In the genomic region with DNA sequence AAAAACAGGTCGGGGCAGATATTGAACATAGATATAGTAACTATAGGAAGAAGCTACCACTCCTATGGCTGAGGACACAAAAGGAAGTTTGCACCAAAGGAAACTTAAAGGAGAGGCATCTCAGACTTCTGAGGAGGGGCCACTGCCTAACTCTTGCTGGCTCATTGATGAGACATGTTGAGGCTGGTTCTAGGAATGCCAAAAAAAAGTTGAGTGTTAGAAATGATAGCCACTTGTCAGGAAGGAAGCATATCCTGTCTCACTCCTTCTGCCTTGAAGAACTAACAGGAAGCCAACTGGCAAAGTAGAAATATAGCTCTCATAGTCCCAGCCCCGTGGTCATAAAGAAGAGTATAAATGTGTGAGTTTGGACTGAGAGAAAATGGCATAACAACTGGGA, we compare ENCODE assay signal across 16 cellular contexts. TPM values are rescaled to one million over a fixed set of nuclear protein-coding genes. Genes with fewer than 3 reads are reported as not detected.
DNase-seq lines count a peak whose midpoint lies in the region; ATAC-seq and TF ChIP-seq lines count a peak whose summit lies in the region.
"Had no signal": no experiment of that assay in that cellular context is flagged by ENCODE, and none has a peak within 500 bp of the region (broad histone marks: within the 10 kb centered on the region; RNA-seq: fewer than 3 reads in every experiment).

No MANE protein-coding gene starts in this region.

- no peak for ATAC-seq in IMR-90 (ENCODE audit: low read depth)
- no peak for ATAC-seq in GM18519 (IDR thresholded peaks at IDR 0.05; ENCODE audit: low FRiP score, unreplicated experiment)
- no peak for ATAC-seq in HG03378 (IDR thresholded peaks at IDR 0.05; ENCODE audit: unreplicated experiment)
- ATAC-seq: stimulated activated naive CD8-positive, alpha-beta T cell treated with anti-CD3 and anti-CD28 coated beads, Interleukin-15, amount 100 ng/mL, for 72 hours had no signal

- DNase-seq in EH (ENCODE audit: low read depth) (peak; percentile 77), IMR-90 (peak; percentile 39), UCSD-AML1 (lab: John Stamatoyannopoulos, UW; ENCODE audit: unreplicated experiment) (peak; percentile 40), mesendoderm (peak; percentile 14), ecto neural progenitor cell (ENCODE audit: low spot score) (no peak)
- DNase-seq: activated B cell treated with CpG ODN at 0.5 μM for 24 hours; activated T-cell treated with anti-CD3 and anti-CD28 coated beads, Interleukin-2, amount 50 U/mL, for 1 hour; amygdala; CD8-positive, alpha-beta memory T cell; cortex of kidney; NCI-H1694 treated with DMSO at 0.1 percent for 48 hours; NCI-H748 treated with DMSO at 0.1 percent for 48 hours; SHP77 treated with DMSO at 0.1 percent for 48 hours; stimulated activated naive CD8-positive, alpha-beta T cell treated with anti-CD3 and anti-CD28 coated beads, Interleukin-15, amount 100 ng/mL, for 72 hours had no signal

- H4K8ac ChIP-seq in IMR-90 (ENCODE audit: low read depth in 2 of 2, low read length in 2 of 2) (peak overlapping the region in 1 of 2 experiments; percentile 48; a peak in 2 of 4 replicates), mesendoderm (ENCODE audit: low read depth, low read length) (no peak overlapping the region)

- H3K9ac ChIP-seq in IMR-90 (ENCODE audit: low read depth, low read length) = no peak overlapping the region
- no peak overlapping the region for H3K9ac ChIP-seq in mesendoderm (ENCODE audit: low read length)

- in situ Hi-C loops in IMR-90 (cut with MboI; ENCODE audit: low sequenced_read_pairs) = loop anchor here (25.0 kb wide), 2 partner anchors 406 to 631 kb away; no protein-coding TSS in a partner anchor

- peak overlapping the region; percentile 1; the same call in 1 of the 2 replicates for H4K5ac ChIP-seq in IMR-90 (ENCODE audit: low read depth, low read length)
- H4K5ac ChIP-seq in mesendoderm (ENCODE audit: low read length) = no peak overlapping the region

- no peaks in the 10 kb centered on the region for H3K79me1 ChIP-seq in IMR-90 (ENCODE audit: low read depth in 1 of 2, low read length in 2 of 2)
- H3K79me1 ChIP-seq in mesendoderm (ENCODE audit: low read length) = no peaks in the 10 kb centered on the region

- peak overlapping the region; percentile 19 for H2AFZ ChIP-seq in IMR-90 (replicated peaks; ENCODE audit: low read length, poor library complexity)

- H2AK5ac ChIP-seq in IMR-90 (ENCODE audit: low read depth, low read length) (0 out of 2 replicates have a peak overlapping the region, but pooled peaks have one; percentile 20), mesendoderm (ENCODE audit: low read length) (no peak overlapping the region)

- peak overlapping the region; percentile 26 for H4K91ac ChIP-seq in IMR-90 (ENCODE audit: insufficient read depth, low read depth, low read length)

- H2BK120ac ChIP-seq in IMR-90 (ENCODE audit: low read depth, low read length) (peak overlapping the region; percentile 68; the same call in 1 of the 2 replicates), mesendoderm (ENCODE audit: low read depth, low read length) (no peak overlapping the region)

- peaks cover 4% of the 10 kb centered on the region for H3K9me3 ChIP-seq in IMR-90 (ENCODE audit: control insufficient read depth, insufficient read depth, low read length)

- H3K18ac ChIP-seq in IMR-90 (ENCODE audit: low read depth, low read length) (peak overlapping the region; percentile 44; the same call in 1 of the 2 replicates), mesendoderm (ENCODE audit: low read length) (no peak overlapping the region)

- H3K23ac ChIP-seq in IMR-90 (ENCODE audit: low read depth, low read length) (no peak overlapping the region), mesendoderm (ENCODE audit: low read length) (no peak overlapping the region)

- H3K9me1 ChIP-seq in IMR-90 (ENCODE audit: insufficient read depth, low read length) = peaks cover 4% of the 10 kb centered on the region; the same call in 1 of the 2 replicates

- no peak for TF ChIP-seq RAD21 in IMR-90 (IDR thresholded peaks at IDR 0.05; ENCODE audit: low read length)

- H4K20me1 ChIP-seq in IMR-90 (ENCODE audit: insufficient read depth, low read length) = no peaks in the 10 kb centered on the region

- dilution Hi-C loops in IMR-90 (cut with HindIII; ENCODE audit: low sequenced_read_pairs, unreplicated experiment) = no loop called here

- H3K4me3 ChIP-seq in IMR-90 (ENCODE audit: insufficient read depth, low read depth, low read length) (no peak overlapping the region), mesendoderm (ENCODE audit: low read length) (no peak overlapping the region)

- H3K4me1 ChIP-seq in IMR-90 (ENCODE audit: control insufficient read depth, insufficient read depth, low read length) = peaks cover 6% of the 10 kb centered on the region
- H3K4me1 ChIP-seq in mesendoderm (ENCODE audit: control insufficient read depth, low read depth, low read length) = peaks cover 3% of the 10 kb centered on the region

- H3K79me2 ChIP-seq in mesendoderm (ENCODE audit: control insufficient read depth, insufficient read depth, low read length) = no peaks in the 10 kb centered on the region

- no peak overlapping the region for H2AK9ac ChIP-seq in IMR-90 (replicated peaks; ENCODE audit: low read depth, low read length, poor library complexity)

- peak overlapping the region; percentile 77; the same call in 1 of the 2 replicates for H2BK20ac ChIP-seq in IMR-90 (ENCODE audit: low read depth, low read length)

- intact Hi-C loops in IMR-90 (cut with micrococcal nuclease) = no loop called here

- H3K4me2 ChIP-seq in IMR-90 (ENCODE audit: low read depth, low read length) (no peak overlapping the region), mesendoderm (ENCODE audit: low read length) (no peak overlapping the region)

- CTCF ChIA-PET in IMR-90 (lab: Yijun Ruan, JAX) = interaction anchor here (0.9 to 2.4 kb wide), 2 partner anchors 73 to 115 kb away, joined by 3 to 15 read pairs; no protein-coding TSS in a partner anchor

- TF ChIP-seq CTCF in IMR-90 (conservative IDR thresholded peaks at IDR 0.05; ENCODE audit: low read depth, low read length) = no peak

- H3K14ac ChIP-seq in IMR-90 (replicated peaks; ENCODE audit: low read depth, low read length) = no peak overlapping the region

- H3K4ac ChIP-seq in IMR-90 (ENCODE audit: low read depth, low read length) (peak overlapping the region; percentile 51; the same call in 1 of the 2 replicates), mesendoderm (ENCODE audit: low read depth, low read length) (no peak overlapping the region)

- peak overlapping the region; percentile 21; the same call in 1 of the 3 replicates for H2BK15ac ChIP-seq in IMR-90 (ENCODE audit: low read depth, low read length)
- H2BK15ac ChIP-seq in mesendoderm (replicated peaks; ENCODE audit: low read depth) = no peak overlapping the region

- no peak for TF ChIP-seq POLR2A in IMR-90 (IDR thresholded peaks at IDR 0.05; ENCODE audit: low read depth, low read length)

- H3K27me3 ChIP-seq in IMR-90 (ENCODE audit: control insufficient read depth, insufficient read depth, low read length) = no peaks in the 10 kb centered on the region
- no peaks in the 10 kb centered on the region for H3K27me3 ChIP-seq in mesendoderm (ENCODE audit: insufficient read depth, low read length, poor library complexity)

- H3K36me3 ChIP-seq in IMR-90 (ENCODE audit: control insufficient read depth, insufficient read depth, low read length) (no peaks in the 10 kb centered on the region), mesendoderm (ENCODE audit: control insufficient read depth, insufficient read depth, low read length) (no peaks in the 10 kb centered on the region)

- no CpG with 5 or more reads among the region's 2 CpGs for WGBS in IMR-90 (ENCODE audit: extremely low coverage in 2 of 2, insufficient read length in 1 of 2), 2 experiments
- no CpG with 5 or more reads among the region's 2 CpGs for WGBS in mesendoderm (ENCODE audit: extremely low coverage, insufficient coverage, low lambda C conversion rate)

- 0 out of 2 replicates have a peak overlapping the region, but pooled peaks have one; percentile 0 for H3K27ac ChIP-seq in IMR-90 (ENCODE audit: insufficient read depth, low read length)
- H3K27ac ChIP-seq in mesendoderm (ENCODE audit: low read depth, low read length) = no peak overlapping the region

- POLR2A ChIA-PET in IMR-90 (lab: Charles Lee; ENCODE audit: unreplicated experiment) = no interaction called here

- no TSS peak for BruUV-seq in IMR-90 (replicated peaks; lab: Mats Ljungman, UMichigan)

- no peak overlapping the region for H3K56ac ChIP-seq in IMR-90 (ENCODE audit: extremely low read depth, insufficient read depth, low read length)
- H3K56ac ChIP-seq in mesendoderm (ENCODE audit: low read length) = peak overlapping the region; percentile 6

- peak overlapping the region; percentile 18 for H2BK5ac ChIP-seq in IMR-90 (ENCODE audit: low read depth, low read length, poor library complexity, severe bottlenecking)
- no peak overlapping the region for H2BK5ac ChIP-seq in mesendoderm (ENCODE audit: low read length)

TF ChIP-seq in IMR-90, 13 proteins besides CTCF, POLR2A, EP300 and RAD21:
- no peak for TF ChIP-seq SMC3 (IDR thresholded peaks at IDR 0.05; ENCODE audit: low read depth, low read length)

RNA-seq across cellular contexts. Expression of gene STOM, which starts 23.3 kb away (rescaled TPM):
- 84.8 and 103 TPM in 2 replicates for total RNA-seq in IMR-90 (2012; rRNA removed)
- 67.6 and 78.4 TPM in 2 replicates for polyA plus RNA-seq in IMR-90 (2012; rRNA removed)
- 45.3 TPM in 2 replicates for polyA plus RNA-seq in IMR-90 (2012; cell fraction: cytosol; rRNA removed)
- polyA plus RNA-seq in IMR-90 (2012; cell fraction: nucleus; rRNA removed; ENCODE audit: low replicate concordance) = 9.8 and 44.1 TPM in 2 replicates
- 23.0 TPM for polyA plus RNA-seq in mesendoderm (2013, experiment 1 of 2)
- 22.2 TPM for polyA plus RNA-seq in mesendoderm (2013, experiment 2 of 2)
